11 cellular contexts compared by ENCODE assay signal in genomic region chr2:207107551-207107950, GRCh38. TPM values are rescaled to one million over a fixed set of nuclear protein-coding genes. Genes with fewer than 3 reads are reported as not detected.
A peak's percentile ranks its signal among the peaks of the same experiment; 100 is the strongest.
DNase-seq lines count a peak whose midpoint lies in the region; ATAC-seq and TF ChIP-seq lines count a peak whose summit lies in the region.
"Had no signal": no experiment of that assay in that cellular context is flagged by ENCODE, and none has a peak within 500 bp of the region (broad histone marks: within the 10 kb centered on the region; RNA-seq: fewer than 3 reads in every experiment).

No MANE protein-coding gene starts in this region.

- H3K9me3 ChIP-seq in mucosa of descending colon = no peaks in the 10 kb centered on the region

- ATAC-seq in mucosa of descending colon (peak; percentile 23), GM19023 (IDR thresholded peaks at IDR 0.05; ENCODE audit: unreplicated experiment) (no peak), HG02840 (IDR thresholded peaks at IDR 0.05; ENCODE audit: low FRiP score, unreplicated experiment) (no peak)
- ATAC-seq: foreskin keratinocyte had no signal

- H3K36me3 Mint-ChIP-seq in brain = peaks cover 54% of the 10 kb centered on the region

- H3K4me3 Mint-ChIP-seq in brain = peak overlapping the region in 4 of 5 experiments; percentile 7 to 79 (median 70)

- peak overlapping the region; percentile 42 to 96 (median 91) for H3K27ac Mint-ChIP-seq in brain

- no peak overlapping the region for H3K4me3 ChIP-seq in mucosa of descending colon

- TF ChIP-seq CTCF in brain (conservative IDR thresholded peaks at IDR 0.05) = no peak
- TF ChIP-seq CTCF in mucosa of descending colon (IDR thresholded peaks at IDR 0.05) = no peak

- H3K9me3 Mint-ChIP-seq in brain = no peaks in the 10 kb centered on the region

- H3K4me1 ChIP-seq in mucosa of descending colon (ENCODE audit: low read depth) = no peaks in the 10 kb centered on the region
- H3K4me1 ChIP-seq: foreskin keratinocyte had no signal

- no peaks in the 10 kb centered on the region for H3K27me3 Mint-ChIP-seq in brain

- DNase-seq in DMS79 treated with DMSO at 0.1 percent for 48 hours (lab: John Stamatoyannopoulos, UW) (peak; percentile 54), NCI-H146 (lab: John Stamatoyannopoulos, UW) (peak; percentile 51), mucosa of descending colon (peak in 1 of 3 donors; percentile 50), SK-N-DZ (ENCODE audit: low spot score) (no peak)
- no peak for DNase-seq in activated CD4-positive, CD25-positive, alpha-beta regulatory T cell (lab: John Stamatoyannopoulos, UW)
- DNase-seq: foreskin keratinocyte, NCI-H510A, SW 1271 had no signal

- H3K4me1 Mint-ChIP-seq in brain = peaks cover 95% of the 10 kb centered on the region

- no peaks in the 10 kb centered on the region for H3K36me3 ChIP-seq in mucosa of descending colon (ENCODE audit: low read depth)

- intact Hi-C loops in mucosa of descending colon (cut with DNase I, micrococcal nuclease) = no loop called here

RNA-seq across cellular contexts. Expression of gene KLF7, which starts 58.2 kb away (rescaled TPM):
- 11.2 TPM for polyA plus RNA-seq in brain (ENCODE audit: insufficient read depth, low read depth, low replicate concordance)
- 10 to 100 TPM in 2 of 3 donors, 1 to 10 TPM in 1; 6.7 to 32.7 (median 12.9) TPM for total RNA-seq in mucosa of descending colon
- polyA plus RNA-seq in SK-N-DZ (2014; cell fraction: cytosol; rRNA removed) = 18.2 and 23.0 TPM in 2 replicates
- polyA plus RNA-seq in SK-N-DZ (2014; cell fraction: nucleus; rRNA removed) = 9.6 and 24.4 TPM in 2 replicates

Comparison
In these comparisons a context has a peak if more than half of its experiments do, and no peak if none do; other contexts are left out.
1. DNase-seq: peak in DMS79 treated with DMSO at 0.1 percent for 48 hours (single experiment) and NCI-H146 (single experiment); none in activated CD4-positive, CD25-positive, alpha-beta regulatory T cell (0 of 4) and SK-N-DZ (single experiment).